1 cellular context compared by ENCODE assay signal in the genomic region with DNA sequence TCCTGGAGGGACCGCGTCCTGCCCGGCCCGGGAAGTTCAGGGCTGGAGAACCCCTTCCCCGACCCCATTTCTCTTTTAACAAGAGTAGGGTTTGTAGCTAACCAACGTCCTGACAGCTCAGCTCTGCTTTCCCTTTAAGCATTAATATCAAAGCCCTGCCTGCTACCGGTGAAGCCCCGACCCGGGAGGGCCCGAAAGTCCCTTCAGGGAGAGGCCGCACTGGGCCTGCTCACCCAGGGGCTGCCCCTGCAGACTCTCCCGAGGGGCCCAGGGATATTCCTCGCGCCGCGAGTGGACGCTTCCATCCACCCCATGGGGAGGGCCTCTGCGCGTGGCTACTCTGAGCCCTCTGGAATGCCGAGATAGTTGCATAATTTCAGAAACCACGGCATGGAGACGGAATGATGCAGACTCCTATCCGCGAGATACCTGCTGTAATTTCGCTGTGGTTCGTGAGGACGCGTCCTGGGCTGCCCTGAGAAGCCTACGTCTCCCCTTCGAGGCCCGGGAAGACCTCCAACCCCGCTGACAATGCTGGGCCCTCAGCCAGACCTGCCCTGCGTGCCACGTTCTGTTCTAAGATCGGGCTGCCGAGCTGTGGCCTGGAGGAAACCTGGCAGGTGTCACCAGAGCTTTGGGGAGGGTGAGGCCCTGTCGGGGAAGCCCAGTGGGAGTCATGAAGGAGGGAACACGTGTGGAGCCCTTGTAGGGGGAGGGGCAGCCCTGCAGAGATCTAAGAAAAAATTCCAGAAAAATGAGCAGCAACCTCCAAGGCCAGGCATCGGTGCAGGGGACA.
TF ChIP-seq lines count a peak whose summit lies in the region.

No MANE protein-coding gene starts in this region.

TF ChIP-seq in HepG2, 621 proteins besides CTCF, POLR2A, EP300 and RAD21 (continued from another document and continues in another):
- TF ChIP-seq, protein P1, sequence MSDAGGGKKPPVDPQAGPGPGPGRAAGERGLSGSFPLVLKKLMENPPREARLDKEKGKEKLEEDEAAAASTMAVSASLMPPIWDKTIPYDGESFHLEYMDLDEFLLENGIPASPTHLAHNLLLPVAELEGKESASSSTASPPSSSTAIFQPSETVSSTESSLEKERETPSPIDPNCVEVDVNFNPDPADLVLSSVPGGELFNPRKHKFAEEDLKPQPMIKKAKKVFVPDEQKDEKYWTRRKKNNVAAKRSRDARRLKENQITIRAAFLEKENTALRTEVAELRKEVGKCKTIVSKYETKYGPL (CRISPR knock-in tag; IDR thresholded peaks at IDR 0.05), result peak; percentile 79
- TF ChIP-seq, protein P2, sequence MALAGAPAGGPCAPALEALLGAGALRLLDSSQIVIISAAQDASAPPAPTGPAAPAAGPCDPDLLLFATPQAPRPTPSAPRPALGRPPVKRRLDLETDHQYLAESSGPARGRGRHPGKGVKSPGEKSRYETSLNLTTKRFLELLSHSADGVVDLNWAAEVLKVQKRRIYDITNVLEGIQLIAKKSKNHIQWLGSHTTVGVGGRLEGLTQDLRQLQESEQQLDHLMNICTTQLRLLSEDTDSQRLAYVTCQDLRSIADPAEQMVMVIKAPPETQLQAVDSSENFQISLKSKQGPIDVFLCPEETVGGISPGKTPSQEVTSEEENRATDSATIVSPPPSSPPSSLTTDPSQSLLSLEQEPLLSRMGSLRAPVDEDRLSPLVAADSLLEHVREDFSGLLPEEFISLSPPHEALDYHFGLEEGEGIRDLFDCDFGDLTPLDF (CRISPR knock-in tag; IDR thresholded peaks at IDR 0.05), result peak; percentile 58; the same call in 1 of the 2 replicates
- TF ChIP-seq ZNF138 (CRISPR knock-in tag; IDR thresholded peaks at IDR 0.05; ENCODE audit: low read depth) (peak; percentile 40; the same call in 1 of the 2 replicates), GLI4 (CRISPR knock-in tag; IDR thresholded peaks at IDR 0.05; ENCODE audit: borderline replicate concordance) (no peak; the same call in 1 of the 2 replicates), ZNF292 (CRISPR knock-in tag; IDR thresholded peaks at IDR 0.05; ENCODE audit: borderline replicate concordance, low read depth) (0 out of 2 replicates have a peak, but pooled peaks have one; percentile 11), ZNF644 (CRISPR knock-in tag; IDR thresholded peaks at IDR 0.05; ENCODE audit: low read depth) (no peak), ZNF263 (CRISPR knock-in tag; IDR thresholded peaks at IDR 0.05) (no peak), MTA3 (CRISPR knock-in tag; IDR thresholded peaks at IDR 0.05) (no peak), ZNF569 (CRISPR knock-in tag; IDR thresholded peaks at IDR 0.05; ENCODE audit: borderline replicate concordance) (no peak), TBX2 (CRISPR knock-in tag; IDR thresholded peaks at IDR 0.05; ENCODE audit: borderline replicate concordance) (peak; percentile 57), SOX5 (CRISPR knock-in tag; IDR thresholded peaks at IDR 0.05; ENCODE audit: borderline replicate concordance) (no peak), ZFX (CRISPR knock-in tag; IDR thresholded peaks at IDR 0.05; ENCODE audit: low read depth) (peak; percentile 72), MAFG (CRISPR knock-in tag; IDR thresholded peaks at IDR 0.05) (no peak), PRPF4 (IDR thresholded peaks at IDR 0.05; ENCODE audit: low read depth, low read length, poor library complexity, severe bottlenecking) (no peak), NFIC (IDR thresholded peaks at IDR 0.05; ENCODE audit: low read length) (no peak), ZNF773 (CRISPR knock-in tag; IDR thresholded peaks at IDR 0.05; ENCODE audit: borderline replicate concordance) (no peak), ZBTB38 (CRISPR knock-in tag; IDR thresholded peaks at IDR 0.05) (peak; percentile 54), FLYWCH1 (CRISPR knock-in tag; IDR thresholded peaks at IDR 0.05) (no peak), MEIS1 (CRISPR knock-in tag; IDR thresholded peaks at IDR 0.05; ENCODE audit: borderline replicate concordance) (no peak), ZNF788 (CRISPR knock-in tag; IDR thresholded peaks at IDR 0.05; ENCODE audit: borderline replicate concordance) (peak; percentile 71; the same call in 1 of the 2 replicates), HNRNPUL1 (IDR thresholded peaks at IDR 0.05; ENCODE audit: low read depth, low read length) (no peak)
- TF ChIP-seq, protein P3, sequence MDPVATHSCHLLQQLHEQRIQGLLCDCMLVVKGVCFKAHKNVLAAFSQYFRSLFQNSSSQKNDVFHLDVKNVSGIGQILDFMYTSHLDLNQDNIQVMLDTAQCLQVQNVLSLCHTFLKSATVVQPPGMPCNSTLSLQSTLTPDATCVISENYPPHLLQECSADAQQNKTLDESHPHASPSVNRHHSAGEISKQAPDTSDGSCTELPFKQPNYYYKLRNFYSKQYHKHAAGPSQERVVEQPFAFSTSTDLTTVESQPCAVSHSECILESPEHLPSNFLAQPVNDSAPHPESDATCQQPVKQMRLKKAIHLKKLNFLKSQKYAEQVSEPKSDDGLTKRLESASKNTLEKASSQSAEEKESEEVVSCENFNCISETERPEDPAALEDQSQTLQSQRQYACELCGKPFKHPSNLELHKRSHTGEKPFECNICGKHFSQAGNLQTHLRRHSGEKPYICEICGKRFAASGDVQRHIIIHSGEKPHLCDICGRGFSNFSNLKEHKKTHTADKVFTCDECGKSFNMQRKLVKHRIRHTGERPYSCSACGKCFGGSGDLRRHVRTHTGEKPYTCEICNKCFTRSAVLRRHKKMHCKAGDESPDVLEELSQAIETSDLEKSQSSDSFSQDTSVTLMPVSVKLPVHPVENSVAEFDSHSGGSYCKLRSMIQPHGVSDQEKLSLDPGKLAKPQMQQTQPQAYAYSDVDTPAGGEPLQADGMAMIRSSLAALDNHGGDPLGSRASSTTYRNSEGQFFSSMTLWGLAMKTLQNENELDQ (CRISPR knock-in tag; IDR thresholded peaks at IDR 0.05; ENCODE audit: borderline replicate concordance), result no peak
- TF ChIP-seq, protein P4, sequence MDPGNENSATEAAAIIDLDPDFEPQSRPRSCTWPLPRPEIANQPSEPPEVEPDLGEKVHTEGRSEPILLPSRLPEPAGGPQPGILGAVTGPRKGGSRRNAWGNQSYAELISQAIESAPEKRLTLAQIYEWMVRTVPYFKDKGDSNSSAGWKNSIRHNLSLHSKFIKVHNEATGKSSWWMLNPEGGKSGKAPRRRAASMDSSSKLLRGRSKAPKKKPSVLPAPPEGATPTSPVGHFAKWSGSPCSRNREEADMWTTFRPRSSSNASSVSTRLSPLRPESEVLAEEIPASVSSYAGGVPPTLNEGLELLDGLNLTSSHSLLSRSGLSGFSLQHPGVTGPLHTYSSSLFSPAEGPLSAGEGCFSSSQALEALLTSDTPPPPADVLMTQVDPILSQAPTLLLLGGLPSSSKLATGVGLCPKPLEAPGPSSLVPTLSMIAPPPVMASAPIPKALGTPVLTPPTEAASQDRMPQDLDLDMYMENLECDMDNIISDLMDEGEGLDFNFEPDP (CRISPR knock-in tag; conservative IDR thresholded peaks at IDR 0.05), result 0 out of 2 replicates have a peak, but pooled peaks have one; percentile 14
- TF ChIP-seq, protein P5, sequence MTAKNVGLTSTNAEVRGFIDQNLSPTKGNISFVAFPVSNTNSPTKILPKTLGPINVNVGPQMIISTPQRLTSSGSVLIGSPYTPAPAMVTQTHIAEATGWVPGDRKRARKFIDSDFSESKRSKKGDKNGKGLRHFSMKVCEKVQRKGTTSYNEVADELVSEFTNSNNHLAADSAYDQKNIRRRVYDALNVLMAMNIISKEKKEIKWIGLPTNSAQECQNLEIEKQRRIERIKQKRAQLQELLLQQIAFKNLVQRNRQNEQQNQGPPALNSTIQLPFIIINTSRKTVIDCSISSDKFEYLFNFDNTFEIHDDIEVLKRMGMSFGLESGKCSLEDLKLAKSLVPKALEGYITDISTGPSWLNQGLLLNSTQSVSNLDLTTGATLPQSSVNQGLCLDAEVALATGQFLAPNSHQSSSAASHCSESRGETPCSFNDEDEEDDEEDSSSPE (CRISPR knock-in tag; IDR thresholded peaks at IDR 0.05), result peak; percentile 6; the same call in 1 of the 2 replicates
- TF ChIP-seq, protein P6, sequence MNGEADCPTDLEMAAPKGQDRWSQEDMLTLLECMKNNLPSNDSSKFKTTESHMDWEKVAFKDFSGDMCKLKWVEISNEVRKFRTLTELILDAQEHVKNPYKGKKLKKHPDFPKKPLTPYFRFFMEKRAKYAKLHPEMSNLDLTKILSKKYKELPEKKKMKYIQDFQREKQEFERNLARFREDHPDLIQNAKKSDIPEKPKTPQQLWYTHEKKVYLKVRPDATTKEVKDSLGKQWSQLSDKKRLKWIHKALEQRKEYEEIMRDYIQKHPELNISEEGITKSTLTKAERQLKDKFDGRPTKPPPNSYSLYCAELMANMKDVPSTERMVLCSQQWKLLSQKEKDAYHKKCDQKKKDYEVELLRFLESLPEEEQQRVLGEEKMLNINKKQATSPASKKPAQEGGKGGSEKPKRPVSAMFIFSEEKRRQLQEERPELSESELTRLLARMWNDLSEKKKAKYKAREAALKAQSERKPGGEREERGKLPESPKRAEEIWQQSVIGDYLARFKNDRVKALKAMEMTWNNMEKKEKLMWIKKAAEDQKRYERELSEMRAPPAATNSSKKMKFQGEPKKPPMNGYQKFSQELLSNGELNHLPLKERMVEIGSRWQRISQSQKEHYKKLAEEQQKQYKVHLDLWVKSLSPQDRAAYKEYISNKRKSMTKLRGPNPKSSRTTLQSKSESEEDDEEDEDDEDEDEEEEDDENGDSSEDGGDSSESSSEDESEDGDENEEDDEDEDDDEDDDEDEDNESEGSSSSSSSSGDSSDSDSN (CRISPR knock-in tag; IDR thresholded peaks at IDR 0.05), result peak; percentile 65
- TF ChIP-seq, protein P7, sequence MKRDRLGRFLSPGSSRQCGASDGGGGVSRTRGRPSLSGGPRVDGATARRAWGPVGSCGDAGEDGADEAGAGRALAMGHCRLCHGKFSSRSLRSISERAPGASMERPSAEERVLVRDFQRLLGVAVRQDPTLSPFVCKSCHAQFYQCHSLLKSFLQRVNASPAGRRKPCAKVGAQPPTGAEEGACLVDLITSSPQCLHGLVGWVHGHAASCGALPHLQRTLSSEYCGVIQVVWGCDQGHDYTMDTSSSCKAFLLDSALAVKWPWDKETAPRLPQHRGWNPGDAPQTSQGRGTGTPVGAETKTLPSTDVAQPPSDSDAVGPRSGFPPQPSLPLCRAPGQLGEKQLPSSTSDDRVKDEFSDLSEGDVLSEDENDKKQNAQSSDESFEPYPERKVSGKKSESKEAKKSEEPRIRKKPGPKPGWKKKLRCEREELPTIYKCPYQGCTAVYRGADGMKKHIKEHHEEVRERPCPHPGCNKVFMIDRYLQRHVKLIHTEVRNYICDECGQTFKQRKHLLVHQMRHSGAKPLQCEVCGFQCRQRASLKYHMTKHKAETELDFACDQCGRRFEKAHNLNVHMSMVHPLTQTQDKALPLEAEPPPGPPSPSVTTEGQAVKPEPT (CRISPR knock-in tag; IDR thresholded peaks at IDR 0.05; ENCODE audit: low read depth), result no peak
- TF ChIP-seq, protein P8, sequence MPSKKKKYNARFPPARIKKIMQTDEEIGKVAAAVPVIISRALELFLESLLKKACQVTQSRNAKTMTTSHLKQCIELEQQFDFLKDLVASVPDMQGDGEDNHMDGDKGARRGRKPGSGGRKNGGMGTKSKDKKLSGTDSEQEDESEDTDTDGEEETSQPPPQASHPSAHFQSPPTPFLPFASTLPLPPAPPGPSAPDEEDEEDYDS (CRISPR knock-in tag; IDR thresholded peaks at IDR 0.05), result no peak
- TF ChIP-seq, protein P9, sequence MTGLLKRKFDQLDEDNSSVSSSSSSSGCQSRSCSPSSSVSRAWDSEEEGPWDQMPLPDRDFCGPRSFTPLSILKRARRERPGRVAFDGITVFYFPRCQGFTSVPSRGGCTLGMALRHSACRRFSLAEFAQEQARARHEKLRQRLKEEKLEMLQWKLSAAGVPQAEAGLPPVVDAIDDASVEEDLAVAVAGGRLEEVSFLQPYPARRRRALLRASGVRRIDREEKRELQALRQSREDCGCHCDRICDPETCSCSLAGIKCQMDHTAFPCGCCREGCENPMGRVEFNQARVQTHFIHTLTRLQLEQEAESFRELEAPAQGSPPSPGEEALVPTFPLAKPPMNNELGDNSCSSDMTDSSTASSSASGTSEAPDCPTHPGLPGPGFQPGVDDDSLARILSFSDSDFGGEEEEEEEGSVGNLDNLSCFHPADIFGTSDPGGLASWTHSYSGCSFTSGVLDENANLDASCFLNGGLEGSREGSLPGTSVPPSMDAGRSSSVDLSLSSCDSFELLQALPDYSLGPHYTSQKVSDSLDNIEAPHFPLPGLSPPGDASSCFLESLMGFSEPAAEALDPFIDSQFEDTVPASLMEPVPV (CRISPR knock-in tag; IDR thresholded peaks at IDR 0.05), result 0 out of 2 replicates have a peak, but pooled peaks have one; percentile 26
- TF ChIP-seq, protein P10, sequence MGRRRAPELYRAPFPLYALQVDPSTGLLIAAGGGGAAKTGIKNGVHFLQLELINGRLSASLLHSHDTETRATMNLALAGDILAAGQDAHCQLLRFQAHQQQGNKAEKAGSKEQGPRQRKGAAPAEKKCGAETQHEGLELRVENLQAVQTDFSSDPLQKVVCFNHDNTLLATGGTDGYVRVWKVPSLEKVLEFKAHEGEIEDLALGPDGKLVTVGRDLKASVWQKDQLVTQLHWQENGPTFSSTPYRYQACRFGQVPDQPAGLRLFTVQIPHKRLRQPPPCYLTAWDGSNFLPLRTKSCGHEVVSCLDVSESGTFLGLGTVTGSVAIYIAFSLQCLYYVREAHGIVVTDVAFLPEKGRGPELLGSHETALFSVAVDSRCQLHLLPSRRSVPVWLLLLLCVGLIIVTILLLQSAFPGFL (CRISPR knock-in tag; IDR thresholded peaks at IDR 0.05), result no peak
- TF ChIP-seq, protein P11, sequence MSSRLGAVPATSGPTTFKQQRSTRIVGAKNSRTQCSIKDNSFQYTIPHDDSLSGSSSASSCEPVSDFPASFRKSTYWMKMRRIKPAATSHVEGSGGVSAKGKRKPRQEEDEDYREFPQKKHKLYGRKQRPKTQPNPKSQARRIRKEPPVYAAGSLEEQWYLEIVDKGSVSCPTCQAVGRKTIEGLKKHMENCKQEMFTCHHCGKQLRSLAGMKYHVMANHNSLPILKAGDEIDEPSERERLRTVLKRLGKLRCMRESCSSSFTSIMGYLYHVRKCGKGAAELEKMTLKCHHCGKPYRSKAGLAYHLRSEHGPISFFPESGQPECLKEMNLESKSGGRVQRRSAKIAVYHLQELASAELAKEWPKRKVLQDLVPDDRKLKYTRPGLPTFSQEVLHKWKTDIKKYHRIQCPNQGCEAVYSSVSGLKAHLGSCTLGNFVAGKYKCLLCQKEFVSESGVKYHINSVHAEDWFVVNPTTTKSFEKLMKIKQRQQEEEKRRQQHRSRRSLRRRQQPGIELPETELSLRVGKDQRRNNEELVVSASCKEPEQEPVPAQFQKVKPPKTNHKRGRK (CRISPR knock-in tag; IDR thresholded peaks at IDR 0.05), result no peak
- TF ChIP-seq, protein P12, sequence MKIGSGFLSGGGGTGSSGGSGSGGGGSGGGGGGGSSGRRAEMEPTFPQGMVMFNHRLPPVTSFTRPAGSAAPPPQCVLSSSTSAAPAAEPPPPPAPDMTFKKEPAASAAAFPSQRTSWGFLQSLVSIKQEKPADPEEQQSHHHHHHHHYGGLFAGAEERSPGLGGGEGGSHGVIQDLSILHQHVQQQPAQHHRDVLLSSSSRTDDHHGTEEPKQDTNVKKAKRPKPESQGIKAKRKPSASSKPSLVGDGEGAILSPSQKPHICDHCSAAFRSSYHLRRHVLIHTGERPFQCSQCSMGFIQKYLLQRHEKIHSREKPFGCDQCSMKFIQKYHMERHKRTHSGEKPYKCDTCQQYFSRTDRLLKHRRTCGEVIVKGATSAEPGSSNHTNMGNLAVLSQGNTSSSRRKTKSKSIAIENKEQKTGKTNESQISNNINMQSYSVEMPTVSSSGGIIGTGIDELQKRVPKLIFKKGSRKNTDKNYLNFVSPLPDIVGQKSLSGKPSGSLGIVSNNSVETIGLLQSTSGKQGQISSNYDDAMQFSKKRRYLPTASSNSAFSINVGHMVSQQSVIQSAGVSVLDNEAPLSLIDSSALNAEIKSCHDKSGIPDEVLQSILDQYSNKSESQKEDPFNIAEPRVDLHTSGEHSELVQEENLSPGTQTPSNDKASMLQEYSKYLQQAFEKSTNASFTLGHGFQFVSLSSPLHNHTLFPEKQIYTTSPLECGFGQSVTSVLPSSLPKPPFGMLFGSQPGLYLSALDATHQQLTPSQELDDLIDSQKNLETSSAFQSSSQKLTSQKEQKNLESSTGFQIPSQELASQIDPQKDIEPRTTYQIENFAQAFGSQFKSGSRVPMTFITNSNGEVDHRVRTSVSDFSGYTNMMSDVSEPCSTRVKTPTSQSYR (CRISPR knock-in tag; IDR thresholded peaks at IDR 0.05; ENCODE audit: borderline replicate concordance), result no peak
